8 cellular contexts compared by ENCODE assay signal in the genomic region with DNA sequence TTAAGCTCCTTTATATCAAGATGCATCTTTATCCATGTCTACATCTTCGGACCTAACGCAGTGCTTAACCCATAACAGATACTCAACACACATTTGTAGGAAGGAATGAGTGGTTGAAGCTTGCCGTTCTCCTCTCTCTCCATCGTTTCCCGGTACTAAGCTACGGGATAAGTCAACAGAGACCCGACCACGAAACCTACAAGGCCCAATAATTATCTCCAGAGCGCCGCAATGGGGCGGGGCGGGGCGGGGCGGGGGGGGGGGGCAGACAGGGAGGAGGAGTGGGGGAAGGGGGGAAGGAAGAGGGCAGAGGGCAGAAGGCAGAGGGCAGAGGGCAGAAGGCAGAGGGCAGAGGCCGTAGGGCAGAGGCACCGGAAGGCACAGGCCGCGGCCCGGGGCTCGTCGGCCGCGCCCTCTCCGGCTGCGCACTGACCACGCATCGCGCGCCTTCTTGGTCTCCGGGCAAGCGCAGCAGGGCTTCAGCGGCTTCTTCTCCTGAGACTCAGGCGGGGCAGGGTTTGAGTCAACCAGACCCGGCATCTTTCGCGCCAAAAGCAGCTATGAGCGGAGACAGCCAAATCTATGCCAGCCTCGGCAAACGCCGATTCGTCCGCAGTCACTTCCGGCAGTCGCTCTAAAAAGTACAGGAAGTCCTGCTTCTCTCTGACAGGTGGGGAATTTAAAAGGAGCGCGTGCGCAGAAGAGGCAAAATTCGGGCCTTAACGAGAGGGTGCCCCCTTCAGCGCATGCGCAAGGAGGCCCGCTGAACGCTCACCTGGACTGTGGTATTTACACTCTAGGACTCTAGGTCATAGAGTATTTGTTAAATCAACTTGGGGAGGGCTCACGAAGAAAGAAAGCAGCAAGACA. TPM values are rescaled to one million over a fixed set of nuclear protein-coding genes. Genes with fewer than 3 reads are reported as not detected.
A peak's percentile ranks its signal among the peaks of the same experiment; 100 is the strongest.
DNase-seq lines count a peak whose midpoint lies in the region; ATAC-seq and TF ChIP-seq lines count a peak whose summit lies in the region.

A gene with protein sequence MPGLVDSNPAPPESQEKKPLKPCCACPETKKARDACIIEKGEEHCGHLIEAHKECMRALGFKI (minus strand): TSS at position 636 of the 870 bp plus-strand sequence. CDS start 96 bp downstream, at position 540.

- H3K27ac ChIP-seq in epithelial cell of prostate = peak within 1 kb of the TSS; percentile 83

- no peaks in the 10 kb centered on the region for H3K36me3 ChIP-seq in mucosa of descending colon (ENCODE audit: low read depth)

- H3K4me3 ChIP-seq in mucosa of descending colon = peak within 1 kb of the TSS; percentile 53

- no peak for TF ChIP-seq CTCF in mucosa of descending colon (IDR thresholded peaks at IDR 0.05)

- peaks cover 22 to 24% (median 23%) of the 10 kb centered on the region in 3 donors for H3K4me1 Mint-ChIP-seq in IgD-negative memory B cell

- peaks cover 2% of the 10 kb centered on the region for H3K36me3 Mint-ChIP-seq in IgD-negative memory B cell

- DNase-seq in DMS 273 (lab: John Stamatoyannopoulos, UW; ENCODE audit: unreplicated experiment) = peak; percentile 99
- DNase-seq in OCI-M2 (lab: John Stamatoyannopoulos, UW; ENCODE audit: unreplicated experiment) = peak; percentile 59
- DNase-seq in activated T-cell treated with anti-CD3 and anti-CD28 coated beads for 4 hours = peak; percentile 92
- DNase-seq in epithelial cell of prostate (ENCODE audit: low read depth, low spot score) = peak; percentile 80
- peak; percentile 95 to 97 (median 96) for DNase-seq in mucosa of descending colon
- peak; percentile 91 for DNase-seq in stimulated activated CD8-positive, alpha-beta memory T cell treated with anti-CD3 and anti-CD28 coated beads, Interleukin-4, amount 100 ng/mL, for 24 hours (ENCODE audit: low read depth)

- peak; percentile 83 for ATAC-seq in GM21529 (IDR thresholded peaks at IDR 0.05; ENCODE audit: unreplicated experiment)
- ATAC-seq in mucosa of descending colon = peak; percentile 95

- peak within 1 kb of the TSS; percentile 72 to 97 (median 91) for H3K4me3 Mint-ChIP-seq in IgD-negative memory B cell

- no peaks in the 10 kb centered on the region for H3K9me3 ChIP-seq in mucosa of descending colon

- peaks cover 13% of the 10 kb centered on the region for H3K4me1 ChIP-seq in mucosa of descending colon (ENCODE audit: low read depth)

- peaks cover 2% of the 10 kb centered on the region for H3K27me3 Mint-ChIP-seq in IgD-negative memory B cell

- H3K27ac Mint-ChIP-seq in IgD-negative memory B cell = peak within 1 kb of the TSS; percentile 84 to 99 (median 97)

- intact Hi-C loops in mucosa of descending colon (cut with DNase I, micrococcal nuclease) = no loop called here

- H3K9me3 Mint-ChIP-seq in IgD-negative memory B cell = no peaks in the 10 kb centered on the region

RNA-seq across cellular contexts. Expression of the gene that starts here (rescaled TPM):
- polyA plus RNA-seq in IgD-negative memory B cell = 124 TPM
- total RNA-seq in mucosa of descending colon = 10 to 100 TPM; 45.5 to 56.4 (median 52.4) TPM

Comparison
In these comparisons a context has a peak if more than half of its experiments do, and no peak if none do; other contexts are left out.
1. Peak in every context shown above with its lines: DNase-seq, ATAC-seq, H3K4me3 ChIP-seq and H3K27ac ChIP-seq.